In the genomic region with DNA sequence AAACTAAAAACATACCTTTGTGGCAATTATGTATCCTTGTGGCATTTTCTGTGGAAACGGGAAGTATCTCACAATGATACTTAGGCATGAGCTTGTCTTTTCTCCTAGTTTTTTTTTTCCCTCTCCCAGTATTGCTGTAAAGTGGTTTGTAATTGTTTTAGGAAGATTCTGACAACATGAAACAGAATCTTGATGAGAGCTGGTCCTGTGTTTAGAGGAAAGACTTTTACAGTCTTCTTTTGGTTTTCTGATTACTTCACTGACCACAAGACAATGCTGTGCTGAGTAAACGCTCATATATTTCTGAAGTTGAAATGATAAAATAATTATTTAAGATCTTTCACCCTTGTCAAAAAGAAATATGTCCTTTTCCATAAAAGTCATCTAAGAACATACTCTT, we compare ENCODE assay signal across 22 cellular contexts.
DNase-seq lines count a peak whose midpoint lies in the region; ATAC-seq and TF ChIP-seq lines count a peak whose summit lies in the region.
"Had no signal": no experiment of that assay in that cellular context is flagged by ENCODE, and none has a peak within 500 bp of the region (broad histone marks: within the 10 kb centered on the region; RNA-seq: fewer than 3 reads in every experiment).

No MANE protein-coding gene starts in this region.

- TF ChIP-seq CTCF in HEK293 (tag by site-specific recombination; IDR thresholded peaks at IDR 0.05) (no peak), OCI-LY1 (IDR thresholded peaks at IDR 0.05; ENCODE audit: low read length) (no peak), osteoblast (IDR thresholded peaks at IDR 0.05; ENCODE audit: extremely low read depth, low read depth, low read length) (no peak)

- H3K4me1 ChIP-seq in HEK293 (ENCODE audit: control insufficient read depth, insufficient read depth, low read length) (peaks cover 23% of the 10 kb centered on the region), OCI-LY1 (ENCODE audit: insufficient read depth, low read length, severe bottlenecking) (peaks cover 52% of the 10 kb centered on the region), osteoblast (ENCODE audit: insufficient read depth, low read length) (peaks cover 3% of the 10 kb centered on the region), GM23248 (ENCODE audit: insufficient read depth) (no peaks in the 10 kb centered on the region)
- H3K4me1 ChIP-seq: A549; BLaER1 treated with 17β-estradiol and CSF1 and Interleukin-3, amounts not matched to agents 10 nM and 100 nM had no signal

- H2AFZ ChIP-seq in OCI-LY1 (ENCODE audit: low read length) (no peak overlapping the region), osteoblast (ENCODE audit: low read length) (no peak overlapping the region), GM23248 (no peak overlapping the region)

- H3K4me2 ChIP-seq in OCI-LY1 (ENCODE audit: low read length) (no peak overlapping the region), osteoblast (ENCODE audit: insufficient read depth, low read length) (no peak overlapping the region), GM23248 (ENCODE audit: unreplicated experiment) (no peak overlapping the region)
- H3K4me2 ChIP-seq: A549; BLaER1 treated with 17β-estradiol and CSF1 and Interleukin-3, amounts not matched to agents 10 nM and 100 nM had no signal

- H4K20me1 ChIP-seq in OCI-LY1 (ENCODE audit: insufficient read depth, low read length) (no peaks in the 10 kb centered on the region), osteoblast (ENCODE audit: insufficient read depth, low read length) (no peaks in the 10 kb centered on the region), GM23248 (ENCODE audit: insufficient read depth) (no peaks in the 10 kb centered on the region)
- H4K20me1 ChIP-seq: BLaER1 treated with 17β-estradiol and CSF1 and Interleukin-3, amounts not matched to agents 10 nM and 100 nM had no signal

- no peaks in the 10 kb centered on the region for H3K36me3 ChIP-seq in HEK293 (ENCODE audit: control insufficient read depth in 2 of 2, insufficient read depth in 1 of 2, low read length in 2 of 2)
- H3K36me3 ChIP-seq in OCI-LY1 (ENCODE audit: insufficient read depth, low read length), result no peaks in the 10 kb centered on the region
- no peaks in the 10 kb centered on the region for H3K36me3 ChIP-seq in osteoblast (ENCODE audit: insufficient read depth, low read length)
- no peaks in the 10 kb centered on the region for H3K36me3 ChIP-seq in GM23248 (ENCODE audit: low read depth)
- H3K36me3 ChIP-seq: BE2C; BLaER1 treated with 17β-estradiol and CSF1 and Interleukin-3, amounts not matched to agents 10 nM and 100 nM; HAP-1 had no signal

- no peaks in the 10 kb centered on the region for H3K36me3 Mint-ChIP-seq in activated CD4-positive, alpha-beta T cell treated with anti-CD3 and anti-CD28 coated beads for 36 hours (ENCODE audit: low read depth)
- H3K36me3 Mint-ChIP-seq: CD14-positive monocyte had no signal

- WGBS in GM23248 (ENCODE audit: low coverage in 1 of 2, low lambda C conversion rate in 2 of 2, missing lambda C conversion rate in 2 of 2), 2 experiments, result 93 to 95% methylated on average over 2 of the region's 2 CpGs

- H3K4me3 ChIP-seq in HEK293 (ENCODE audit: low read depth, low read length), result no peak overlapping the region
- H3K4me3 ChIP-seq in OCI-LY1 (ENCODE audit: low read depth, low read length, poor library complexity, severe bottlenecking), result no peak overlapping the region
- H3K4me3 ChIP-seq in osteoblast (ENCODE audit: insufficient read depth, low read length), result no peak overlapping the region
- H3K4me3 ChIP-seq in GM23248, result no peak overlapping the region
- H3K4me3 ChIP-seq: A549; BLaER1 treated with 17β-estradiol and CSF1 and Interleukin-3, amounts not matched to agents 10 nM and 100 nM; GM12878; HAP-1 had no signal

- H3K79me2 ChIP-seq in OCI-LY1 (ENCODE audit: insufficient read depth, low read length) (no peaks in the 10 kb centered on the region), osteoblast (ENCODE audit: insufficient read depth, low read length) (no peaks in the 10 kb centered on the region), GM23248 (ENCODE audit: insufficient read depth) (no peaks in the 10 kb centered on the region)

- H3K27me3 ChIP-seq in OCI-LY1 (ENCODE audit: insufficient read depth, low read length) (no peaks in the 10 kb centered on the region), osteoblast (ENCODE audit: insufficient read depth, low read length) (no peaks in the 10 kb centered on the region), GM23248 (replicated peaks; ENCODE audit: insufficient read depth) (no peaks in the 10 kb centered on the region)
- H3K27me3 ChIP-seq: BE2C; BLaER1 treated with 17β-estradiol and CSF1 and Interleukin-3, amounts not matched to agents 10 nM and 100 nM had no signal

- in situ Hi-C loops in GM23248 (cut with MboI), result no loop called here

- peak; percentile 59 for DNase-seq in osteoblast (ENCODE audit: insufficient read length, low spot score, missing footprints)
- DNase-seq in GM23248, result no peak
- no peak for DNase-seq in activated CD4-positive, alpha-beta T cell treated with anti-CD3 and anti-CD28 coated beads for 36 hours
- DNase-seq: 8988T; ACHN; AML-193; BE2C; CD4-positive, alpha-beta T cell; CD8-positive, alpha-beta memory T cell; DMS 273 treated with DMSO at 0.1 percent for 48 hours; DMS79; EL; GDM1; GOT3 had no signal

- CTCF ChIA-PET in HEK293 (lab: Yijun Ruan, JAX), result interaction anchor here (0.6 to 1.2 kb wide), 3 partner anchors 10 to 638 kb away, joined by 3 to 5 read pairs (median 3); no protein-coding TSS in a partner anchor
- CTCF ChIA-PET in activated CD4-positive, alpha-beta T cell treated with anti-CD3 and anti-CD28 coated beads for 36 hours (lab: Charles Lee), result no interaction called here

- no peaks in the 10 kb centered on the region for H3K27me3 Mint-ChIP-seq in activated CD4-positive, alpha-beta T cell treated with anti-CD3 and anti-CD28 coated beads for 36 hours
- H3K27me3 Mint-ChIP-seq: CD4-positive, alpha-beta T cell; CD8-positive, alpha-beta memory T cell had no signal

- H3K27ac Mint-ChIP-seq in activated CD4-positive, alpha-beta T cell treated with anti-CD3 and anti-CD28 coated beads for 36 hours, result no peak overlapping the region
- H3K27ac Mint-ChIP-seq: CD4-positive, alpha-beta T cell; CD8-positive, alpha-beta memory T cell had no signal

- H3F3A ChIP-seq in OCI-LY1 (ENCODE audit: insufficient read depth, low read length) (no peaks in the 10 kb centered on the region), GM23248 (ENCODE audit: insufficient read depth) (no peaks in the 10 kb centered on the region)

- H3K9me3 Mint-ChIP-seq in activated CD4-positive, alpha-beta T cell treated with anti-CD3 and anti-CD28 coated beads for 36 hours (ENCODE audit: low read depth), result no peaks in the 10 kb centered on the region
- H3K9me3 Mint-ChIP-seq: CD14-positive monocyte; CD4-positive, alpha-beta T cell; CD8-positive, alpha-beta memory T cell had no signal

- no peak overlapping the region for H3K27ac ChIP-seq in HEK293 (ENCODE audit: extremely low read depth, low read depth, low read length)
- peak overlapping the region; percentile 37 for H3K27ac ChIP-seq in OCI-LY1 (ENCODE audit: low read depth, low read length, poor library complexity, severe bottlenecking)
- no peak overlapping the region for H3K27ac ChIP-seq in osteoblast (ENCODE audit: low read depth, low read length)
- H3K27ac ChIP-seq in GM23248, result no peak overlapping the region
- H3K27ac ChIP-seq: A549; BLaER1 treated with 17β-estradiol and CSF1 and Interleukin-3, amounts not matched to agents 10 nM and 100 nM had no signal

- H3K4me1 Mint-ChIP-seq in activated CD4-positive, alpha-beta T cell treated with anti-CD3 and anti-CD28 coated beads for 36 hours, result no peaks in the 10 kb centered on the region
- H3K4me1 Mint-ChIP-seq: CD8-positive, alpha-beta memory T cell had no signal

- no peak for ATAC-seq in GM18858 (IDR thresholded peaks at IDR 0.05; ENCODE audit: unreplicated experiment)
- no peak for ATAC-seq in activated CD4-positive, alpha-beta T cell treated with anti-CD3 and anti-CD28 coated beads for 36 hours
- ATAC-seq: A549, GM12878 had no signal

- POLR2A ChIA-PET in HEK293 (lab: Yijun Ruan, JAX), result no interaction called here
- POLR2A ChIA-PET in activated CD4-positive, alpha-beta T cell treated with anti-CD3 and anti-CD28 coated beads for 36 hours (lab: Charles Lee), result no interaction called here

- H3K9ac ChIP-seq in OCI-LY1 (ENCODE audit: low read length) (no peak overlapping the region), GM23248 (no peak overlapping the region)
- H3K9ac ChIP-seq: BLaER1 treated with 17β-estradiol and CSF1 and Interleukin-3, amounts not matched to agents 10 nM and 100 nM had no signal

- H3K9me3 ChIP-seq in HEK293 (ENCODE audit: control insufficient read depth, insufficient read depth, low read depth, low read length) (no peaks in the 10 kb centered on the region), OCI-LY1 (ENCODE audit: low read length) (no peaks in the 10 kb centered on the region), osteoblast (ENCODE audit: low read depth, low read length) (no peaks in the 10 kb centered on the region), GM23248 (ENCODE audit: low read depth) (no peaks in the 10 kb centered on the region)
- H3K9me3 ChIP-seq: A549; BE2C; BLaER1 treated with 17β-estradiol and CSF1 and Interleukin-3, amounts not matched to agents 10 nM and 100 nM; HAP-1 had no signal

- H3K9me2 ChIP-seq in OCI-LY1 (ENCODE audit: low read depth, low read length), result no peaks in the 10 kb centered on the region
- no peaks in the 10 kb centered on the region for H3K9me2 ChIP-seq in GM23248 (ENCODE audit: insufficient read depth)

- intact Hi-C loops in activated CD4-positive, alpha-beta T cell treated with anti-CD3 and anti-CD28 coated beads for 36 hours (cut with DNase I, micrococcal nuclease), result no loop called here

- no peak overlapping the region for H3K4me3 Mint-ChIP-seq in activated CD4-positive, alpha-beta T cell treated with anti-CD3 and anti-CD28 coated beads for 36 hours
- H3K4me3 Mint-ChIP-seq: CD14-positive monocyte; CD4-positive, alpha-beta T cell; CD8-positive, alpha-beta memory T cell had no signal

TF ChIP-seq in HEK293, 187 proteins besides CTCF, POLR2A, EP300 and RAD21 (continues in another document):
- TF ChIP-seq, protein P1, sequence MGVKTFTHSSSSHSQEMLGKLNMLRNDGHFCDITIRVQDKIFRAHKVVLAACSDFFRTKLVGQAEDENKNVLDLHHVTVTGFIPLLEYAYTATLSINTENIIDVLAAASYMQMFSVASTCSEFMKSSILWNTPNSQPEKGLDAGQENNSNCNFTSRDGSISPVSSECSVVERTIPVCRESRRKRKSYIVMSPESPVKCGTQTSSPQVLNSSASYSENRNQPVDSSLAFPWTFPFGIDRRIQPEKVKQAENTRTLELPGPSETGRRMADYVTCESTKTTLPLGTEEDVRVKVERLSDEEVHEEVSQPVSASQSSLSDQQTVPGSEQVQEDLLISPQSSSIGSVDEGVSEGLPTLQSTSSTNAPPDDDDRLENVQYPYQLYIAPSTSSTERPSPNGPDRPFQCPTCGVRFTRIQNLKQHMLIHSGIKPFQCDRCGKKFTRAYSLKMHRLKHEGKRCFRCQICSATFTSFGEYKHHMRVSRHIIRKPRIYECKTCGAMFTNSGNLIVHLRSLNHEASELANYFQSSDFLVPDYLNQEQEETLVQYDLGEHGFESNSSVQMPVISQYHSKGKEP (tag by site-specific recombination; IDR thresholded peaks at IDR 0.05), result 0 out of 2 replicates have a peak, but pooled peaks have one; percentile 18
- TF ChIP-seq ZNF211 (tag by site-specific recombination; IDR thresholded peaks at IDR 0.05; ENCODE audit: low read depth) (no peak), ZNF837 (tag by site-specific recombination; IDR thresholded peaks at IDR 0.05) (no peak)
